21 cellular contexts compared by ENCODE assay signal in genomic region chr1:101079341-101079740, GRCh38. TPM values are rescaled to one million over a fixed set of nuclear protein-coding genes. Genes with fewer than 3 reads are reported as not detected.
DNase-seq lines count a peak whose midpoint lies in the region; ATAC-seq, FAIRE-seq and TF ChIP-seq lines count a peak whose summit lies in the region.
"Had no signal": no experiment of that assay in that cellular context is flagged by ENCODE, and none has a peak within 500 bp of the region (broad histone marks: within the 10 kb centered on the region; RNA-seq: fewer than 3 reads in every experiment).

No MANE protein-coding gene starts in this region.

- H3K4me1 ChIP-seq in Caco-2 = no peaks in the 10 kb centered on the region

- no peaks in the 10 kb centered on the region for H3K36me3 ChIP-seq in Caco-2 (ENCODE audit: control insufficient read depth, insufficient read depth, low read length)

- TF ChIP-seq CTCF in CD4-positive, alpha-beta T cell (IDR thresholded peaks at IDR 0.05) = no peak
- no peak for TF ChIP-seq CTCF in Caco-2 (IDR thresholded peaks at IDR 0.05; ENCODE audit: insufficient read depth in 1 of 2, low read depth in 1 of 2, low read length in 1 of 2, severe bottlenecking in 1 of 2, unreplicated experiment in 1 of 2)

- H3K9me3 Mint-ChIP-seq in CD4-positive, alpha-beta T cell = peaks cover 4% of the 10 kb centered on the region
- no peaks in the 10 kb centered on the region for H3K9me3 Mint-ChIP-seq in memory B cell
- H3K9me3 Mint-ChIP-seq in activated T-helper 17 cell treated with anti-CD3 and anti-CD28 coated beads, Interleukin-2, amount 50 U/mL, for 72 hours = no peaks in the 10 kb centered on the region
- H3K9me3 Mint-ChIP-seq in Caco-2 (ENCODE audit: unreplicated experiment) = no peaks in the 10 kb centered on the region

- CTCF ChIA-PET in CD4-positive, alpha-beta T cell (lab: Charles Lee) = no interaction called here
- CTCF ChIA-PET in Caco-2 (lab: Charles Lee) = no interaction called here

- no peak overlapping the region for H3K4me3 Mint-ChIP-seq in CD4-positive, alpha-beta T cell
- no peak overlapping the region for H3K4me3 Mint-ChIP-seq in memory B cell
- H3K4me3 Mint-ChIP-seq in activated T-helper 17 cell treated with anti-CD3 and anti-CD28 coated beads, Interleukin-2, amount 50 U/mL, for 72 hours = no peak overlapping the region
- H3K4me3 Mint-ChIP-seq in Caco-2 (ENCODE audit: unreplicated experiment) = no peak overlapping the region

- intact Hi-C loops in CD4-positive, alpha-beta T cell (cut with DNase I, micrococcal nuclease) = loop anchor here in 1 of 2 experiments (5.0 kb wide), 1 partner anchor 52 kb away; the partner anchor contains the start of gene DPH5
- intact Hi-C loops in Caco-2 (cut with micrococcal nuclease; ENCODE audit: unreplicated experiment) = no loop called here

- peak overlapping the region; percentile 15 for H3K27ac Mint-ChIP-seq in CD4-positive, alpha-beta T cell
- H3K27ac Mint-ChIP-seq in memory B cell (peak overlapping the region; percentile 79), Caco-2 (ENCODE audit: unreplicated experiment) (no peak overlapping the region)
- H3K27ac Mint-ChIP-seq in activated T-helper 17 cell treated with anti-CD3 and anti-CD28 coated beads, Interleukin-2, amount 50 U/mL, for 72 hours = no peak overlapping the region

- H3K27me3 Mint-ChIP-seq in CD4-positive, alpha-beta T cell = no peaks in the 10 kb centered on the region
- H3K27me3 Mint-ChIP-seq in memory B cell (no peaks in the 10 kb centered on the region), Caco-2 (ENCODE audit: insufficient read depth, unreplicated experiment) (no peaks in the 10 kb centered on the region)
- H3K27me3 Mint-ChIP-seq in activated T-helper 17 cell treated with anti-CD3 and anti-CD28 coated beads, Interleukin-2, amount 50 U/mL, for 72 hours = no peaks in the 10 kb centered on the region

- DNase-seq in CD4-positive, alpha-beta T cell = no peak
- no peak for DNase-seq in GM19239 (ENCODE audit: insufficient read length, low spot score)
- peak; percentile 2 for DNase-seq in SK-N-DZ (ENCODE audit: low spot score)
- DNase-seq in memory B cell (ENCODE audit: low spot score in 2 of 2) = no peak
- DNase-seq in mesenteric fat pad (ENCODE audit: low spot score) = no peak
- no peak for DNase-seq in Caco-2
- DNase-seq: C1 segment of cervical spinal cord; Calu3; DND-41; GOT3; MM.1S; NCI-H1105; NCI-H1694 treated with DMSO at 0.1 percent for 48 hours; NCI-H2171 treated with DMSO at 0.1 percent for 48 hours; NK-92 treated with Interleukin-12 subunit alpha and Interleukin-12 subunit beta, amount 100 ng/mL, for 24 hours; PC-3; T-helper 1 cell had no signal

- FAIRE-seq in GM19239 (lab: Jason Lieb, UNC) = peak; percentile 8
- FAIRE-seq: K562 had no signal

- peaks cover 45% of the 10 kb centered on the region for H3K36me3 Mint-ChIP-seq in CD4-positive, alpha-beta T cell (ENCODE audit: low read depth)
- H3K36me3 Mint-ChIP-seq in memory B cell (peaks cover 19% of the 10 kb centered on the region), Caco-2 (ENCODE audit: insufficient read depth, unreplicated experiment) (no peaks in the 10 kb centered on the region)
- peaks cover 5% of the 10 kb centered on the region for H3K36me3 Mint-ChIP-seq in activated T-helper 17 cell treated with anti-CD3 and anti-CD28 coated beads, Interleukin-2, amount 50 U/mL, for 72 hours (ENCODE audit: low read depth)

- peaks cover 52% of the 10 kb centered on the region for H3K4me1 Mint-ChIP-seq in CD4-positive, alpha-beta T cell (ENCODE audit: low read depth)
- H3K4me1 Mint-ChIP-seq in memory B cell = peaks cover 19% of the 10 kb centered on the region
- H3K4me1 Mint-ChIP-seq in activated T-helper 17 cell treated with anti-CD3 and anti-CD28 coated beads, Interleukin-2, amount 50 U/mL, for 72 hours = peaks cover 17% of the 10 kb centered on the region
- H3K4me1 Mint-ChIP-seq in Caco-2 (ENCODE audit: low read depth, unreplicated experiment) = no peaks in the 10 kb centered on the region

- H3K27ac ChIP-seq in CD4-positive, alpha-beta T cell (ENCODE audit: low read depth, low read length) = no peak overlapping the region
- H3K27ac ChIP-seq: HL-60, SK-N-MC had no signal

- no peak overlapping the region for H3K4me3 ChIP-seq in Caco-2 (ENCODE audit: low read depth, low read length)
- H3K4me3 ChIP-seq: K562, SK-N-MC had no signal

- POLR2A ChIA-PET in CD4-positive, alpha-beta T cell (lab: Charles Lee) = interaction anchor here (0.6 to 0.7 kb wide), 2 partner anchors 43 to 141 kb away, joined by 3 read pairs; no protein-coding TSS in a partner anchor
- POLR2A ChIA-PET in Caco-2 (lab: Charles Lee) = no interaction called here

- no peaks in the 10 kb centered on the region for H3K27me3 ChIP-seq in CD4-positive, alpha-beta T cell (ENCODE audit: control insufficient read depth, insufficient read depth, low read length)
- no peaks in the 10 kb centered on the region for H3K27me3 ChIP-seq in Caco-2 (replicated peaks; ENCODE audit: control insufficient read depth, insufficient read depth, low read length)

- H3K9me3 ChIP-seq in CD4-positive, alpha-beta T cell (ENCODE audit: control insufficient read depth, low read length) = no peaks in the 10 kb centered on the region
- no peaks in the 10 kb centered on the region for H3K9me3 ChIP-seq in Caco-2

- ATAC-seq in CD4-positive, alpha-beta T cell (ENCODE audit: poor library complexity) = no peak
- peak; percentile 70 for ATAC-seq in memory B cell (ENCODE audit: low read depth)
- ATAC-seq in activated T-helper 17 cell treated with anti-CD3 and anti-CD28 coated beads, Interleukin-2, amount 50 U/mL, for 72 hours (replicated peaks) = no peak
- ATAC-seq: K562, PC-3 had no signal

- no TSS peak for BruUV-seq in Caco-2 (replicated peaks; lab: Mats Ljungman, UMichigan)

RNA-seq across cellular contexts. Expression of gene DPH5, which starts 53.8 kb away (rescaled TPM):
- total RNA-seq in CD4-positive, alpha-beta T cell = 10 to 100 TPM; 31.3 to 35.4 TPM
- polyA plus RNA-seq in SK-N-DZ (2014; cell fraction: cytosol; rRNA removed) = 51.6 and 61.2 TPM in 2 replicates
- 25.2 and 40.9 TPM in 2 replicates for polyA plus RNA-seq in SK-N-DZ (2014; cell fraction: nucleus; rRNA removed)
- 10 to 100 TPM; 18.4 to 42.8 TPM for total RNA-seq in activated T-helper 17 cell treated with anti-CD3 and anti-CD28 coated beads, Interleukin-2, amount 50 U/mL, for 72 hours
- total RNA-seq in mesenteric fat pad = 13.1 TPM
- 23.8 and 25.6 TPM in 2 replicates for total RNA-seq in Caco-2 (2022)

Comparison
In these comparisons a context has a peak if more than half of its experiments do, and no peak if none do; other contexts are left out.
1. H3K27ac Mint-ChIP-seq: peak in CD4-positive, alpha-beta T cell (single experiment) and memory B cell (single experiment); none in activated T-helper 17 cell treated with anti-CD3 and anti-CD28 coated beads, Interleukin-2, amount 50 U/mL, for 72 hours (single experiment) and Caco-2 (single experiment).